9 cellular contexts compared by ENCODE assay signal in the genomic region with DNA sequence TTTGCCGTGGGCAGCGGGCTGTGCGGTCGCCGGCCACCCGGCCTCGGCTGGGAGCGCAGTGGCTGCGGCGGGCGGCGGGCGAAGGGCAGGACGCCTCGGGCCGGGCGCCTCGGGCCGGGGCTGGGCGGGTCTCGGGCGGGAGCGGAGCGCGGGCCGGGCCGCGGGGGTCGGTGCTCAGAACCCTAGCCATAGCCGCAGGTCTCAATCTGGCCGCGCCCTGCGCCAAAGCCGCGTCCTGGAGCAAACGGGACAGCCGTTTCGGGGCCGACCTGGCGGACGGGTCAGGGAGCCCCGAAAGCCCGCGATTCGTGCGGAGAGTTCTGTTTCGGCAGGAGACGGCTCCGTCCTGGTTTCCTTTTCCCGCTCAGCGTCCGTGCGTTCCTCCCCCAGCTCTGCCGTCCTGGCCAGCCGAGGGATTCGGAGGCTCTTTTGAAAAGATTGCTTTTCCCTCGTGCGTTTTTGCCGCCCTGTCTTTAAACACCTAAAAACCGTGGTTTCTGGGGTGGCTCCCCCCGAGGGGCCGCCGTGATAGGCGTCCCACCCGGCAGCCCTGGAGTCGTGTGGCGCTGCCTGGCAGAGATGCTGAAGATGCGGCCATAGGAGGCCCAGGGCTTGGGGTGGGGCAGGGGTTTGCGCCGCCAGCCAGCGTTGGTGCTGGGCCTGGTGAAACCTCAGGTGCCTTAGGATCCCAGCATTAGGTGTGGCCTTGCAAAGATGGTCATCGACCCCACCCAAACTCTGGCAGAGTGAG. TPM values are rescaled to one million over a fixed set of nuclear protein-coding genes. Genes with fewer than 3 reads are reported as not detected.
A peak's percentile ranks its signal among the peaks of the same experiment; 100 is the strongest.
DNase-seq lines count a peak whose midpoint lies in the region; ATAC-seq and TF ChIP-seq lines count a peak whose summit lies in the region.
"Had no signal": no experiment of that assay in that cellular context is flagged by ENCODE, and none has a peak within 500 bp of the region (broad histone marks: within the 10 kb centered on the region; RNA-seq: fewer than 3 reads in every experiment).

No MANE protein-coding gene starts in this region.

- CTCF ChIA-PET in Caco-2 (lab: Charles Lee) (no interaction called here), PC-3 (lab: Charles Lee) (no interaction called here)

- H3K4me3 Mint-ChIP-seq in Caco-2 (ENCODE audit: unreplicated experiment): peak overlapping the region; percentile 61

- no peaks in the 10 kb centered on the region for H3K79me2 ChIP-seq in PC-3 (ENCODE audit: low read length)

- ATAC-seq in PC-3 (no peak), Right ventricle myocardium superior (ENCODE audit: poor library complexity) (peak; percentile 11), GM19023 (IDR thresholded peaks at IDR 0.05; ENCODE audit: unreplicated experiment) (no peak), GM18861 (IDR thresholded peaks at IDR 0.05; ENCODE audit: unreplicated experiment) (no peak), HG02678 (IDR thresholded peaks at IDR 0.05; ENCODE audit: unreplicated experiment) (no peak)

- H3K27me3 Mint-ChIP-seq in Caco-2 (ENCODE audit: insufficient read depth, unreplicated experiment): peaks cover 28% of the 10 kb centered on the region

- TF ChIP-seq POLR2A in prostate gland (IDR thresholded peaks at IDR 0.05) (no peak), thyroid gland (IDR thresholded peaks at IDR 0.05) (no peak)

- no peak for DNase-seq in Caco-2
- DNase-seq in PC-3: no peak
- DNase-seq in Right ventricle myocardium superior: no peak
- no peak for DNase-seq in prostate gland (ENCODE audit: low spot score)
- no peak for DNase-seq in thyroid gland
- DNase-seq: T-helper 9 cell had no signal

- POLR2A ChIA-PET in Caco-2 (lab: Charles Lee): no interaction called here
- POLR2A ChIA-PET in PC-3 (lab: Charles Lee; ENCODE audit: unreplicated experiment): no interaction called here

- H3K4me3 ChIP-seq in Caco-2 (ENCODE audit: low read depth, low read length): peak overlapping the region; percentile 23; the same call in 1 of the 2 replicates
- H3K4me3 ChIP-seq in PC-3 (ENCODE audit: low read length): peak overlapping the region; percentile 55
- H3K4me3 ChIP-seq in prostate gland: peak overlapping the region; percentile 38 to 49
- H3K4me3 ChIP-seq in thyroid gland (replicated peaks in 1 of 3): no peak overlapping the region

- H3K27me3 ChIP-seq in Caco-2 (replicated peaks; ENCODE audit: control insufficient read depth, insufficient read depth, low read length) (peaks cover 8% of the 10 kb centered on the region), PC-3 (ENCODE audit: low read length) (peaks cover 44% of the 10 kb centered on the region), prostate gland (replicated peaks; ENCODE audit: insufficient read depth) (peaks cover 7% of the 10 kb centered on the region), thyroid gland (no peaks in the 10 kb centered on the region)

- H3K27ac Mint-ChIP-seq in Caco-2 (ENCODE audit: unreplicated experiment): no peak overlapping the region

- H3K27ac ChIP-seq in PC-3 (ENCODE audit: low read length) (no peak overlapping the region), prostate gland (no peak overlapping the region), thyroid gland (no peak overlapping the region)

- H2AFZ ChIP-seq in PC-3 (ENCODE audit: low read length): no peak overlapping the region

- no peaks in the 10 kb centered on the region for H3F3A ChIP-seq in PC-3 (ENCODE audit: low read length, unreplicated experiment)

- no peak for TF ChIP-seq CTCF in Caco-2 (IDR thresholded peaks at IDR 0.05; ENCODE audit: insufficient read depth in 1 of 2, low read depth in 1 of 2, low read length in 1 of 2, severe bottlenecking in 1 of 2, unreplicated experiment in 1 of 2)
- TF ChIP-seq CTCF in PC-3 (conservative IDR thresholded peaks at IDR 0.05; ENCODE audit: low read depth, low read length): no peak
- TF ChIP-seq CTCF in prostate gland (IDR thresholded peaks at IDR 0.05): no peak
- no peak for TF ChIP-seq CTCF in thyroid gland (IDR thresholded peaks at IDR 0.05)

- peaks cover 4% of the 10 kb centered on the region; the same call in 1 of the 2 replicates for H3K4me1 ChIP-seq in Caco-2
- no peaks in the 10 kb centered on the region for H3K4me1 ChIP-seq in PC-3 (ENCODE audit: insufficient read depth, low read length)
- H3K4me1 ChIP-seq in prostate gland (replicated peaks): no peaks in the 10 kb centered on the region
- H3K4me1 ChIP-seq in thyroid gland: peaks cover 0 to 11% of the 10 kb centered on the region in 2 donors

- H3K4me2 ChIP-seq in PC-3 (ENCODE audit: low read length): peak overlapping the region; percentile 64

- H3K36me3 Mint-ChIP-seq in Caco-2 (ENCODE audit: insufficient read depth, unreplicated experiment): no peaks in the 10 kb centered on the region

- H3K9me3 ChIP-seq in Caco-2: no peaks in the 10 kb centered on the region
- no peaks in the 10 kb centered on the region for H3K9me3 ChIP-seq in PC-3 (ENCODE audit: low read length)
- no peaks in the 10 kb centered on the region for H3K9me3 ChIP-seq in prostate gland
- no peaks in the 10 kb centered on the region for H3K9me3 ChIP-seq in thyroid gland

- intact Hi-C loops in Caco-2 (cut with micrococcal nuclease; ENCODE audit: unreplicated experiment) (no loop called here), PC-3 (cut with micrococcal nuclease) (no loop called here), Right ventricle myocardium superior (cut with DNase I) (loop anchor here (10.0 kb wide), 1 partner anchor 113 kb away; no protein-coding TSS in a partner anchor), prostate gland (cut with DNase I) (no loop called here), thyroid gland (cut with DNase I) (no loop called here)

- BruUV-seq in Caco-2 (replicated peaks; lab: Mats Ljungman, UMichigan) (no TSS peak), PC-3 (replicated peaks; lab: Mats Ljungman, UMichigan) (no TSS peak)

- H3K9ac ChIP-seq in PC-3 (ENCODE audit: low read length): no peak overlapping the region

- no peaks in the 10 kb centered on the region for H4K20me1 ChIP-seq in PC-3 (ENCODE audit: low read length)

- no peaks in the 10 kb centered on the region for H3K9me2 ChIP-seq in PC-3 (replicated peaks; ENCODE audit: low read length)

- 6% methylated on average over 56 of the region's 72 CpGs for WGBS in prostate gland
- 2% methylated on average over 40 of the region's 72 CpGs; no CpG with 5 or more reads in 1 of the 2 donors for WGBS in thyroid gland, 2 donors

- no peaks in the 10 kb centered on the region; the same call in 1 of the 2 replicates for H3K36me3 ChIP-seq in Caco-2 (ENCODE audit: control insufficient read depth, insufficient read depth, low read length)
- H3K36me3 ChIP-seq in PC-3 (ENCODE audit: low read depth, low read length): no peaks in the 10 kb centered on the region
- no peaks in the 10 kb centered on the region for H3K36me3 ChIP-seq in prostate gland
- H3K36me3 ChIP-seq in thyroid gland: no peaks in the 10 kb centered on the region

- H3K4me1 Mint-ChIP-seq in Caco-2 (ENCODE audit: low read depth, unreplicated experiment): no peaks in the 10 kb centered on the region

- H3K9me3 Mint-ChIP-seq in Caco-2 (ENCODE audit: unreplicated experiment): no peaks in the 10 kb centered on the region

RNA-seq across cellular contexts. Expression of gene RET, which starts 0.7 kb away (rescaled TPM):
- total RNA-seq in Caco-2 (2022) (not detected in 2 replicates), PC-3 (2014; rRNA removed) (not detected in 2 replicates), Right ventricle myocardium superior (6.6 TPM), prostate gland (1 to 10 TPM; 3.6 to 8.7 TPM), thyroid gland (1 to 10 TPM in 2 of 4 donors, under 1 TPM in 2; 0.27 to 2.1 (median 0.88) TPM)

Comparison
In these comparisons a context has a peak if more than half of its experiments do, and no peak if none do; other contexts are left out.
1. H3K4me3 ChIP-seq: peak in Caco-2 (single experiment), PC-3 (single experiment) and prostate gland (2 of 2); none in thyroid gland (0 of 3).